Comparison of ENCODE assay signal across 13 cellular contexts in the genomic region with DNA sequence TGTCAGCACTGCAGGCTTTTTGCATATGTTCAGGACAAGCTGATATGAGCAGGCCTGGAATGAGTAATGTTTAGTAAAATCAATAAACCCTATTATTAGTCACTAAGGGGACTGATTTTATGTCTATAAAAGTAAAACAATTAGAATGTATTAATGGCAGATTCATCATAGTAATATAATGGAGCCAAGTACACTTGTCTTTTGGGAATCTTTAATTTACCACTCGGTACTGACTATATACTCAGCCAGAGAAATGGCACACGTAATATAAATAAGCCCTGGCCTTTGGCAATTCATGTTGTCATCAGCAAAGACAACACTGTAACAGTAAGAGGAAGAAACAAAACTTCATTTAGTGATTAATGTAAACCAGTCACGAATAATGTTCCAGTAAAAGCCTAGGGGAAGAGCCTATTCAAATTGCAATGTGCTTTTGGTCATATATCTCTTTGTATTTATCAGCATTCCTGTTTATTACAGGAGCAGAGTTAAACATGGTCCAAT.
DNase-seq lines count a peak whose midpoint lies in the region; ATAC-seq and TF ChIP-seq lines count a peak whose summit lies in the region.
"Had no signal": no experiment of that assay in that cellular context is flagged by ENCODE, and none has a peak within 500 bp of the region (broad histone marks: within the 10 kb centered on the region; RNA-seq: fewer than 3 reads in every experiment).

No MANE protein-coding gene starts in this region.

- H3K9me3 ChIP-seq in IMR-90 (ENCODE audit: control insufficient read depth, insufficient read depth, low read length) = no peaks in the 10 kb centered on the region

- H3K4me1 Mint-ChIP-seq in nephron = peaks cover 47% of the 10 kb centered on the region
- H3K4me1 Mint-ChIP-seq in activated CD4-positive, alpha-beta T cell treated with anti-CD3 and anti-CD28 coated beads for 36 hours = no peaks in the 10 kb centered on the region
- H3K4me1 Mint-ChIP-seq: stimulated activated naive CD8-positive, alpha-beta T cell treated with anti-CD3 and anti-CD28 coated beads, Interleukin-15, amount 100 ng/mL, for 72 hours had no signal

- TF ChIP-seq CTCF in IMR-90 (conservative IDR thresholded peaks at IDR 0.05; ENCODE audit: low read depth, low read length) (no peak), nephron (IDR thresholded peaks at IDR 0.05; ENCODE audit: unreplicated experiment in 3 of 3) (no peak)

- H3K9ac ChIP-seq in IMR-90 (ENCODE audit: low read depth, low read length) = no peak overlapping the region

- H3K4ac ChIP-seq in IMR-90 (ENCODE audit: low read depth, low read length) = peak overlapping the region; percentile 21; the same call in 1 of the 2 replicates

- peaks cover 12% of the 10 kb centered on the region for H3K9me1 ChIP-seq in IMR-90 (ENCODE audit: insufficient read depth, low read length)

- peak overlapping the region; percentile 55 for H3K23ac ChIP-seq in IMR-90 (ENCODE audit: low read depth, low read length)

- TF ChIP-seq RAD21 in IMR-90 (IDR thresholded peaks at IDR 0.05; ENCODE audit: low read length) = no peak

- H3K27me3 Mint-ChIP-seq in nephron (ENCODE audit: low read depth) = no peaks in the 10 kb centered on the region
- H3K27me3 Mint-ChIP-seq in activated CD4-positive, alpha-beta T cell treated with anti-CD3 and anti-CD28 coated beads for 36 hours = peaks cover 27% of the 10 kb centered on the region

- TF ChIP-seq POLR2A in IMR-90 (IDR thresholded peaks at IDR 0.05; ENCODE audit: low read depth, low read length) = no peak

- peaks cover 0 to 12% of the 10 kb centered on the region in 2 experiments; a peak in 2 of 4 replicates for H3K79me1 ChIP-seq in IMR-90 (ENCODE audit: low read depth in 1 of 2, low read length in 2 of 2)

- WGBS in IMR-90 (ENCODE audit: extremely low coverage in 2 of 2, insufficient read length in 1 of 2), 2 experiments = no CpG with 5 or more reads among the region's 3 CpGs

- no peak overlapping the region for H2AFZ ChIP-seq in IMR-90 (replicated peaks; ENCODE audit: low read length, poor library complexity)

- H3K27ac ChIP-seq in IMR-90 (ENCODE audit: insufficient read depth, low read length) (peak overlapping the region; percentile 95; the same call in 1 of the 2 replicates), caudate nucleus (ENCODE audit: low read depth, low read length) (peak overlapping the region; percentile 75)
- H3K27ac ChIP-seq: C4-2B, HL-60 had no signal

- no peak overlapping the region for H3K4me3 Mint-ChIP-seq in nephron
- no peak overlapping the region for H3K4me3 Mint-ChIP-seq in activated CD4-positive, alpha-beta T cell treated with anti-CD3 and anti-CD28 coated beads for 36 hours
- H3K4me3 Mint-ChIP-seq: stimulated activated naive CD8-positive, alpha-beta T cell treated with anti-CD3 and anti-CD28 coated beads, Interleukin-15, amount 100 ng/mL, for 72 hours; T-helper 1 cell treated with Interleukin-12 subunit alpha and Interleukin-12 subunit beta and Interleukin-4 antibody, amounts not matched to agents 30 μg/mL and 1 μg/mL, for 36 hours had no signal

- H3K4me1 ChIP-seq in IMR-90 (ENCODE audit: control insufficient read depth, insufficient read depth, low read length) = peaks cover 18% of the 10 kb centered on the region

- H2BK120ac ChIP-seq in IMR-90 (ENCODE audit: low read depth, low read length) = peak overlapping the region; percentile 96

- dilution Hi-C loops in IMR-90 (cut with HindIII; ENCODE audit: low sequenced_read_pairs, unreplicated experiment) = no loop called here

- ATAC-seq in GM18502 (IDR thresholded peaks at IDR 0.05; ENCODE audit: poor library complexity, unreplicated experiment) (peak; percentile 43), IMR-90 (ENCODE audit: low read depth) (peak; percentile 77), GM18519 (IDR thresholded peaks at IDR 0.05; ENCODE audit: low FRiP score, unreplicated experiment) (no peak), GM18517 (IDR thresholded peaks at IDR 0.05; ENCODE audit: unreplicated experiment) (no peak)
- no peak for ATAC-seq in activated CD4-positive, alpha-beta T cell treated with anti-CD3 and anti-CD28 coated beads for 36 hours
- ATAC-seq: stimulated activated naive CD8-positive, alpha-beta T cell treated with anti-CD3 and anti-CD28 coated beads, Interleukin-15, amount 100 ng/mL, for 72 hours had no signal

- H3K56ac ChIP-seq in IMR-90 (ENCODE audit: extremely low read depth, insufficient read depth, low read length) = peak overlapping the region; percentile 57; the same call in 1 of the 2 replicates

- no peak overlapping the region for H2AK9ac ChIP-seq in IMR-90 (replicated peaks; ENCODE audit: low read depth, low read length, poor library complexity)

- peak overlapping the region; percentile 73; the same call in 1 of the 2 replicates for H2BK20ac ChIP-seq in IMR-90 (ENCODE audit: low read depth, low read length)

- peak overlapping the region in 2 of 3 experiments; percentile 3 to 81 for H3K27ac Mint-ChIP-seq in nephron
- no peak overlapping the region for H3K27ac Mint-ChIP-seq in activated CD4-positive, alpha-beta T cell treated with anti-CD3 and anti-CD28 coated beads for 36 hours
- H3K27ac Mint-ChIP-seq: stimulated activated naive CD8-positive, alpha-beta T cell treated with anti-CD3 and anti-CD28 coated beads, Interleukin-15, amount 100 ng/mL, for 72 hours; T-helper 1 cell treated with Interleukin-12 subunit alpha and Interleukin-12 subunit beta and Interleukin-4 antibody, amounts not matched to agents 30 μg/mL and 1 μg/mL, for 36 hours had no signal

- no peaks in the 10 kb centered on the region for H4K20me1 ChIP-seq in IMR-90 (ENCODE audit: insufficient read depth, low read length)

- H4K8ac ChIP-seq in IMR-90 (ENCODE audit: low read depth in 2 of 2, low read length in 2 of 2) = no peak overlapping the region; a peak in 1 of 4 replicates

- H4K5ac ChIP-seq in IMR-90 (ENCODE audit: low read depth, low read length) = no peak overlapping the region

- H3K36me3 ChIP-seq in IMR-90 (ENCODE audit: control insufficient read depth, insufficient read depth, low read length) = peaks cover 9% of the 10 kb centered on the region

- intact Hi-C loops in IMR-90 (cut with micrococcal nuclease) = loop anchor here (5.0 kb wide), 1 partner anchor 963 kb away; no protein-coding TSS in a partner anchor
- intact Hi-C loops in activated CD4-positive, alpha-beta T cell treated with anti-CD3 and anti-CD28 coated beads for 36 hours (cut with DNase I, micrococcal nuclease) = no loop called here

- no peaks in the 10 kb centered on the region for H3K9me3 Mint-ChIP-seq in nephron
- no peaks in the 10 kb centered on the region for H3K9me3 Mint-ChIP-seq in activated CD4-positive, alpha-beta T cell treated with anti-CD3 and anti-CD28 coated beads for 36 hours (ENCODE audit: low read depth)
- H3K9me3 Mint-ChIP-seq: stimulated activated naive CD8-positive, alpha-beta T cell treated with anti-CD3 and anti-CD28 coated beads, Interleukin-15, amount 100 ng/mL, for 72 hours; T-helper 1 cell treated with Interleukin-12 subunit alpha and Interleukin-12 subunit beta and Interleukin-4 antibody, amounts not matched to agents 30 μg/mL and 1 μg/mL, for 36 hours had no signal

- H2AK5ac ChIP-seq in IMR-90 (ENCODE audit: low read depth, low read length) = no peak overlapping the region

- in situ Hi-C loops in IMR-90 (cut with MboI; ENCODE audit: low sequenced_read_pairs) = no loop called here

- H3K4me3 ChIP-seq in IMR-90 (ENCODE audit: insufficient read depth, low read depth, low read length) = no peak overlapping the region

- CTCF ChIA-PET in IMR-90 (lab: Yijun Ruan, JAX) = interaction anchor here (0.6 kb wide), 1 partner anchor 1201 kb away, joined by 4 read pairs; no protein-coding TSS in a partner anchor
- CTCF ChIA-PET in activated CD4-positive, alpha-beta T cell treated with anti-CD3 and anti-CD28 coated beads for 36 hours (lab: Charles Lee) = no interaction called here

- H2BK15ac ChIP-seq in IMR-90 (ENCODE audit: low read depth, low read length) = 0 out of 3 replicates have a peak overlapping the region, but pooled peaks have one; percentile 67

- peak overlapping the region; percentile 96 for H2BK5ac ChIP-seq in IMR-90 (ENCODE audit: low read depth, low read length, poor library complexity, severe bottlenecking)

- BruUV-seq in IMR-90 (replicated peaks; lab: Mats Ljungman, UMichigan) = no TSS peak

- peak overlapping the region; percentile 77; the same call in 1 of the 2 replicates for H3K4me2 ChIP-seq in IMR-90 (ENCODE audit: low read depth, low read length)

- POLR2A ChIA-PET in IMR-90 (lab: Charles Lee; ENCODE audit: unreplicated experiment) = no interaction called here
- POLR2A ChIA-PET in activated CD4-positive, alpha-beta T cell treated with anti-CD3 and anti-CD28 coated beads for 36 hours (lab: Charles Lee) = no interaction called here

- no peak overlapping the region for H3K14ac ChIP-seq in IMR-90 (replicated peaks; ENCODE audit: low read depth, low read length)

- peak; percentile 89 for DNase-seq in IMR-90
- no peak for DNase-seq in caudate nucleus (lab: John Stamatoyannopoulos, UW)
- DNase-seq in activated CD4-positive, alpha-beta T cell treated with anti-CD3 and anti-CD28 coated beads for 36 hours = no peak
- no peak for DNase-seq in NCI-H146 treated with DMSO at 0.1 percent for 48 hours (lab: John Stamatoyannopoulos, UW; ENCODE audit: unreplicated experiment)
- DNase-seq: GF-D8; stimulated activated naive CD8-positive, alpha-beta T cell treated with anti-CD3 and anti-CD28 coated beads, Interleukin-15, amount 100 ng/mL, for 72 hours had no signal

- H4K91ac ChIP-seq in IMR-90 (ENCODE audit: insufficient read depth, low read depth, low read length) = peak overlapping the region; percentile 91; the same call in 1 of the 2 replicates

- H3K18ac ChIP-seq in IMR-90 (ENCODE audit: low read depth, low read length) = peak overlapping the region; percentile 93; the same call in 1 of the 2 replicates

- peaks cover 67% of the 10 kb centered on the region for H3K36me3 Mint-ChIP-seq in nephron (ENCODE audit: low read depth)
- H3K36me3 Mint-ChIP-seq in activated CD4-positive, alpha-beta T cell treated with anti-CD3 and anti-CD28 coated beads for 36 hours (ENCODE audit: low read depth) = no peaks in the 10 kb centered on the region

- no peaks in the 10 kb centered on the region for H3K27me3 ChIP-seq in IMR-90 (ENCODE audit: control insufficient read depth, insufficient read depth, low read length)

TF ChIP-seq in IMR-90, 13 proteins besides CTCF, POLR2A, EP300 and RAD21:
- TF ChIP-seq CEBPB (IDR thresholded peaks at IDR 0.05; ENCODE audit: low read depth, low read length) (peak; percentile 71), MAFK (IDR thresholded peaks at IDR 0.05; ENCODE audit: low read depth, low read length) (no peak; the same call in 1 of the 2 replicates), RCOR1 (IDR thresholded peaks at IDR 0.05; ENCODE audit: insufficient replicate concordance, low read length) (peak; percentile 64), BHLHE40 (IDR thresholded peaks at IDR 0.05; ENCODE audit: low read depth, low read length) (peak; percentile 31; the same call in 1 of the 2 replicates), RFX5 (IDR thresholded peaks at IDR 0.05; ENCODE audit: low read depth, low read length) (no peak)

Comparison
In these comparisons a context has a peak if more than half of its experiments do, and no peak if none do; other contexts are left out.
1. ATAC-seq: peak in GM18502 (single experiment) and IMR-90 (single experiment); none in activated CD4-positive, alpha-beta T cell treated with anti-CD3 and anti-CD28 coated beads for 36 hours (single experiment), GM18519 (single experiment) and GM18517 (single experiment).